ENCODE assay signal across 30 cellular contexts in the genomic region with DNA sequence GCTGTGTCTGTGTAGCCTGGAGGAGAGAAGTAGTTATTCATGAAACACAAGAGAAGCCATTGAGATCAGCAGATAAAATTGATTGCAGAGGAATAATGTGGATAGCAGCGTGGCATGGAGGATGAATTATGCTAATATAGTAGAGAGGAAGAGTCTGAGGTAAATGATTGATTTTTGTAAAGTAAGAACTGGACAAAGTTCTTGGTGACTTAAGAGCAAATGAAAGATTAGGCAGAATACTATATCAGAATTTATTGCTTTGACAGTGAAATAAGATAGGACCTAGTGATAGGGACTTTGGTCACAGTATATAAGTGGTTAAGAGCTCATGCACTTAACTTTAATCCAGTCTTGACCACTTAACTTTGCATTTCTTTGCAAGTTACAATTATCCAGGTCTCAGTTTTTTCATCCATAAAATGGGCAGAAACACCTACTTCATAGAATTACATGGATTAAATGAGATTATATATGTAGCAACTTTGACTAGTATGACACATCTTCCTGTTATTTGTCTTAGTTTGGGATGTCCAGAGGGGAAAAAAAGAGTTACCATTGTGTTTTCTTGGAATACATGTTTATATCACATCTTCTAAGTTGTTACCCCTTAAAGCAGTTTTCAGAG.
"Had no signal": no experiment of that assay in that cellular context is flagged by ENCODE, and none has a peak within 500 bp of the region (broad histone marks: within the 10 kb centered on the region; RNA-seq: fewer than 3 reads in every experiment).

No MANE protein-coding gene starts in this region.

- H3K4me1 ChIP-seq: breast epithelium, colonic mucosa had no signal

- H3K9me3 ChIP-seq: ascending aorta, breast epithelium, colonic mucosa, gastroesophageal sphincter, heart right ventricle had no signal

- ATAC-seq: activated naive CD4-positive, alpha-beta T cell treated with anti-CD3 and anti-CD28 coated beads, Interleukin-2, amount 50 U/mL, for 72 hours; activated T-cell treated with anti-CD3 and anti-CD28 coated beads, Interleukin-2, amount 50 U/mL, for 72 hours; esophagus mucosa; foreskin keratinocyte; gastroesophageal sphincter; heart right ventricle; T-helper 17 cell had no signal

- H3K27ac ChIP-seq: ascending aorta, breast epithelium, cardiac muscle cell, colonic mucosa, foreskin keratinocyte, gastroesophageal sphincter, heart right ventricle had no signal

- H3K27me3 ChIP-seq: ascending aorta, breast epithelium, cardiac muscle cell, colonic mucosa, foreskin keratinocyte, gastroesophageal sphincter, heart right ventricle had no signal

- DNase-seq: activated CD4-positive, alpha-beta memory T cell treated with anti-CD3 and anti-CD28 coated beads, Interleukin-2, amount 10 ng/mL, durations not matched to agents 7 days and 5 days; activated CD4-positive, alpha-beta T cell treated with anti-CD3 and anti-CD28 coated beads for 4 hours; activated CD4-positive, alpha-beta T cell treated with anti-CD3 and anti-CD28 coated beads, Interleukin-2, amount 10 ng/mL, durations not matched to agents 7 days and 5 days; activated CD4-positive, alpha-beta T cell treated with anti-CD3 and anti-CD28 coated beads, Interleukin-2, amount 50 U/mL, for 4 hours; activated CD4-positive, CD25-positive, alpha-beta regulatory T cell; activated CD4-positive, CD25-positive, alpha-beta regulatory T cell treated with anti-CD3 and anti-CD28 coated beads, Interleukin-2, amount 50 U/mL, for 72 hours; activated CD8-positive, alpha-beta memory T cell treated with anti-CD3 and anti-CD28 coated beads, Interleukin-2, amount 50 U/mL, for 48 hours; activated gamma-delta T cell; activated naive CD4-positive, alpha-beta T cell; activated naive CD4-positive, alpha-beta T cell treated with anti-CD3 and anti-CD28 coated beads, Interleukin-2, amount 10 ng/mL, durations not matched to agents 7 days and 5 days; activated naive CD8-positive, alpha-beta T cell treated with anti-CD3 and anti-CD28 coated beads, Interleukin-2, amount 10 ng/mL, durations not matched to agents 7 days and 5 days; activated T-cell treated with anti-CD3 and anti-CD28 coated beads for 4 hours; activated T-cell treated with anti-CD3 and anti-CD28 coated beads, Interleukin-2, amount 50 U/mL, for 24 hours; activated T-cell treated with anti-CD3 and anti-CD28 coated beads, Interleukin-2, amount 50 U/mL, for 72 hours; central memory CD4-positive, alpha-beta T cell; cerebellar nuclear complex; colonic mucosa; effector memory CD4-positive, alpha-beta T cell; endodermal cell; foreskin keratinocyte; heart right ventricle; T-helper 1 cell; T-helper 17 cell; T1000 had no signal

- H3K36me3 ChIP-seq: ascending aorta, breast epithelium, cardiac muscle cell, colonic mucosa, gastroesophageal sphincter, heart right ventricle had no signal

- H3K4me3 ChIP-seq: ascending aorta, breast epithelium, cardiac muscle cell, colonic mucosa, gastroesophageal sphincter, heart right ventricle had no signal
